ENCODE assay signal across 9 cellular contexts in the genomic region with DNA sequence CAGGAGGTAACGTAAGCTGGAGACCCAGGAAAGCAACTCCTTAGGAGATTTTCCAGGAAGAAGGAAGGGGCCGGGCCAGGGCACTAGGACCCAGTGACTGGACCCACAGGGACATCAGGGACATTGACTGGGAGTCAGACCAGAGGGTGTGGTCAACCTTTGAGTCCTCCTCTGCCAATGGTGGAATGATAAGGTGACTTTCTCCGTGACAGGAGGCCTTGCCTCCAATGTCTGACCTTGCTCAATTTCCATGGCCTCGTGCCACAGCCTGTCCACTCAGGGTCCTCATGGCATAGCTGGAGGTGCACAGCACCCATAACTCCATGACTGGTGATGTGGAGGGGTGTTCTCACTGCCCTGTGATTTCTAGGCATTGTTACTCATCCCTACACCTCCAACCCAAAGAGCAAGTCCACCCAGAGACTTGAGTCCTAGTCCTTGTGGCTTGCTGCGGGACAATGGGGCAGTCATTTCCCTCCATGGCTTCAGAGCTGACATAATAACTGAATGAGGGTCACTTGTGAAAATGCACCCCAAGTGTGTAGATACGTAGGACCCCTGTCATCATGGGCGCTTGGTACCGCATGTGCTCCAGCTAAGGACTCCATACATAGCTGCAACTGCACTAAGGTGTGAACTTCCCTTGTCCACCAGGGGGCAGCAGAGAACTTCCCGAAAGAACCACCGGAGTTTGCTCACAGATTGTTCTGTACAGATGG. TPM values are rescaled to one million over a fixed set of nuclear protein-coding genes. Genes with fewer than 3 reads are reported as not detected.
DNase-seq lines count a peak whose midpoint lies in the region; ATAC-seq and TF ChIP-seq lines count a peak whose summit lies in the region.
"Had no signal": no experiment of that assay in that cellular context is flagged by ENCODE, and none has a peak within 500 bp of the region (broad histone marks: within the 10 kb centered on the region; RNA-seq: fewer than 3 reads in every experiment).

No MANE protein-coding gene starts in this region.

- POLR2A ChIA-PET in T-cell (lab: Charles Lee), result no interaction called here

- TF ChIP-seq CTCF in GM10266 (IDR thresholded peaks at IDR 0.05; ENCODE audit: control insufficient read depth, insufficient read depth, low read depth, missing control alignments), result peak; percentile 80
- peak; percentile 90 for TF ChIP-seq CTCF in left ventricle myocardium inferior (IDR thresholded peaks at IDR 0.05; ENCODE audit: borderline replicate concordance)

- no peak overlapping the region for H3K4me3 ChIP-seq in left ventricle myocardium inferior

- CTCF ChIA-PET in T-cell (lab: Charles Lee), result interaction anchor here (0.5 to 2.2 kb wide), 7 partner anchors 9 to 1704 kb away, joined by 3 to 8 read pairs (median 3); no protein-coding TSS in a partner anchor

- H3K4me3 Mint-ChIP-seq in T-cell, result no peak overlapping the region

- peaks cover 2 to 4% of the 10 kb centered on the region in 2 donors for H3K27me3 Mint-ChIP-seq in T-cell

- DNase-seq in GM10266 (ENCODE audit: extremely low spot score) (peak; percentile 87), NCI-H146 treated with DMSO at 0.1 percent for 48 hours (lab: John Stamatoyannopoulos, UW; ENCODE audit: unreplicated experiment) (peak; percentile 21), T-cell (peak; percentile 26 to 79 (median 67)), amniotic epithelial cell (ENCODE audit: low read depth) (peak; percentile 76), left ventricle myocardium inferior (peak; percentile 82), renal cortical epithelial cell (ENCODE audit: low read depth) (peak; percentile 86), cortex of kidney (lab: John Stamatoyannopoulos, UW) (no peak)

- no peak overlapping the region for H3K27ac ChIP-seq in left ventricle myocardium inferior (replicated peaks)

- H3K4me1 ChIP-seq in left ventricle myocardium inferior, result peaks cover 4% of the 10 kb centered on the region

- ATAC-seq in HG02678 (IDR thresholded peaks at IDR 0.05; ENCODE audit: unreplicated experiment), result peak; percentile 84
- ATAC-seq in T-cell (replicated peaks in 1 of 4), result peak; percentile 58 to 78 (median 62)

- no peaks in the 10 kb centered on the region for H3K36me3 Mint-ChIP-seq in T-cell

- no peaks in the 10 kb centered on the region for H3K36me3 ChIP-seq in left ventricle myocardium inferior

- H3K27me3 ChIP-seq in left ventricle myocardium inferior (ENCODE audit: low read depth), result peaks cover 23% of the 10 kb centered on the region

- H3K9me3 ChIP-seq in left ventricle myocardium inferior (replicated peaks), result no peaks in the 10 kb centered on the region

- peaks cover 0 to 2% (median 0%) of the 10 kb centered on the region in 3 donors for H3K4me1 Mint-ChIP-seq in T-cell

- intact Hi-C loops in left ventricle myocardium inferior (cut with micrococcal nuclease), result loop anchor here (5.0 kb wide), 1 partner anchor 210 kb away; no protein-coding TSS in a partner anchor

- no peaks in the 10 kb centered on the region for H3K9me3 Mint-ChIP-seq in T-cell

- no peak overlapping the region for H3K27ac Mint-ChIP-seq in T-cell

RNA-seq across cellular contexts. Expression of a gene that starts 4.1 kb away (rescaled TPM):
- 1 to 10 TPM in 3 of 5 donors, not detected in 2; 2.2 to 3.3 (median 3.0) TPM for total RNA-seq in T-cell
- total RNA-seq in left ventricle myocardium inferior, result not detected
- 3.1 and 9.4 TPM in 2 replicates for total RNA-seq in renal cortical epithelial cell

RNA-seq across cellular contexts. Expression of a gene that starts 16.9 kb away (rescaled TPM):
- total RNA-seq in T-cell, result under 1 TPM in 1 of 5 donors, not detected in 4; 0.10 TPM
- total RNA-seq in left ventricle myocardium inferior, result not detected
- total RNA-seq in renal cortical epithelial cell, result 12.3 and 40.1 TPM in 2 replicates
- total RNA-seq: skeletal muscle tissue had no signal

Comparison
In these comparisons a context has a peak if more than half of its experiments do, and no peak if none do; other contexts are left out.
1. RNA of a gene that starts 16.9 kb away (total RNA-seq): 12.3 to 40.1 TPM in renal cortical epithelial cell; 0.10 TPM in T-cell and not detected in left ventricle myocardium inferior (single experiment); every median in the first group is over 10 times any median in the second.